20 cellular contexts compared by ENCODE assay signal in genomic region chr19:43643326-43643725, GRCh38.
"Had no signal": no experiment of that assay in that cellular context is flagged by ENCODE, and none has a peak within 500 bp of the region (broad histone marks: within the 10 kb centered on the region; RNA-seq: fewer than 3 reads in every experiment).

No MANE protein-coding gene starts in this region.

- H3K36me3 ChIP-seq: gastrocnemius medialis had no signal

- H3K27ac ChIP-seq: brain microvascular endothelial cell, gastrocnemius medialis, heart left ventricle, testis, upper lobe of right lung had no signal

- ATAC-seq: activated CD4-positive, CD25-positive, alpha-beta regulatory T cell treated with anti-CD3 and anti-CD28 coated beads, Interleukin-2, amount 50 U/mL, for 24 hours; activated CD8-positive, alpha-beta T cell treated with anti-CD3 and anti-CD28 coated beads, Interleukin-2, amount 10 ng/mL, durations not matched to agents 7 days and 5 days; activated T-cell treated with anti-CD3 and anti-CD28 coated beads, Interleukin-2, amount 50 U/mL, for 4 hours; gastrocnemius medialis; heart left ventricle; left lobe of liver; natural killer cell treated with Interleukin-12 subunit alpha and Interleukin-12 subunit beta and Interleukin-15 and Interleukin-18, amount 100 ng/mL, for 72 hours; sciatic nerve; stimulated activated effector memory CD8-positive, alpha-beta T cell treated with anti-CD3 and anti-CD28 coated beads, Interleukin-12 subunit alpha, Interleukin-12 subunit beta, amount 100 ng/mL, for 72 hours; upper lobe of right lung had no signal

- H3K9me3 ChIP-seq: gastrocnemius medialis, testis, upper lobe of right lung had no signal

- DNase-seq: activated CD4-positive, alpha-beta T cell treated with anti-CD3 and anti-CD28 coated beads, Interleukin-2, amount 10 ng/mL, durations not matched to agents 7 days and 5 days; activated CD8-positive, alpha-beta T cell treated with anti-CD3 and anti-CD28 coated beads, Interleukin-2, amount 10 ng/mL, durations not matched to agents 7 days and 5 days; activated naive CD4-positive, alpha-beta T cell treated with anti-CD3 and anti-CD28 coated beads for 36 hours; activated T-cell treated with anti-CD3 and anti-CD28 coated beads, Interleukin-2, amount 50 U/mL, for 4 hours; brain microvascular endothelial cell; central memory CD4-positive, alpha-beta T cell; dorsolateral prefrontal cortex; gastrocnemius medialis; heart left ventricle; kidney; nucleus accumbens; stimulated activated CD4-positive, alpha-beta T cell treated with anti-CD3 and anti-CD28 coated beads, Interleukin-4, amount 100 ng/mL, for 24 hours; testis; upper lobe of right lung had no signal

- H3K4me3 ChIP-seq: dorsolateral prefrontal cortex, gastrocnemius medialis, heart left ventricle, lung, testis, upper lobe of right lung had no signal

- H3K27me3 ChIP-seq: dorsolateral prefrontal cortex, testis had no signal

- H3K4me1 ChIP-seq: upper lobe of right lung had no signal
